1 cellular context compared by ENCODE assay signal in the genomic region with DNA sequence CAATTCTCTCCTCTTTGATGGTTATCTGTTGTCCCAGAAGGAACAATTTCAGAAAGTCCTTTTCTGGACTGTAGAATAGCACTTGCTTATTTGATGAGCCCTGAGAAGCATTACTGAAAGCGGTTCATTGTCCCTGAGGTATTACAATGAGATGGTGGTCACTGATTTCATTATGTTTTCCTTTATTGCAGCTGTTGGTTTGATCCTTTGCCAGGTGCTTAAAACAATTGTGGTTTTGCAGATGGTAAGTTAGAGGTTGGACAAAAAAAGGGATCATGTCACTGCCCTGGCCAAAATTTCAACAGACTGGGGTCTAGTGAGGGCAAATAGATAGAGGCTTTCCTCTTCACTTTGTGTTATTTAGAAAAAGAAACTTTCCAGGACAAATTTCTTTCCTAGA.
TF ChIP-seq lines count a peak whose summit lies in the region.

No MANE protein-coding gene starts in this region.

TF ChIP-seq in endothelial cell of umbilical vein, 7 proteins besides CTCF, POLR2A, EP300 and RAD21 (continued from another document):
- TF ChIP-seq MAX (IDR thresholded peaks at IDR 0.05; ENCODE audit: insufficient read depth, insufficient read length) (no peak), POLR2AphosphoS5 (IDR thresholded peaks at IDR 0.05; ENCODE audit: insufficient read depth, low read depth, low read length) (no peak)
TF ChIP-seq in endothelial cell of umbilical vein: peak in this region for 0.
